In genomic region chr2:118865106-118865505, GRCh38 we compare ENCODE assay signal across 9 cellular contexts. TPM values are rescaled to one million over a fixed set of nuclear protein-coding genes. Genes with fewer than 3 reads are reported as not detected.
DNase-seq lines count a peak whose midpoint lies in the region; ATAC-seq and TF ChIP-seq lines count a peak whose summit lies in the region.
"Had no signal": no experiment of that assay in that cellular context is flagged by ENCODE, and none has a peak within 500 bp of the region (broad histone marks: within the 10 kb centered on the region; RNA-seq: fewer than 3 reads in every experiment).

No MANE protein-coding gene starts in this region.

- DNase-seq in CD1c-positive myeloid dendritic cell (ENCODE audit: extremely low spot score) = peak; percentile 62
- DNase-seq in NCI-H1105 treated with DMSO at 0.1 percent for 48 hours (lab: John Stamatoyannopoulos, UW) = peak; percentile 44
- DNase-seq in WERI-Rb-1 = peak; percentile 52
- DNase-seq in left cardiac atrium = no peak
- peak; percentile 32 for DNase-seq in stimulated activated CD8-positive, alpha-beta memory T cell treated with anti-CD3 and anti-CD28 coated beads, Interleukin-4, amount 100 ng/mL, for 48 hours
- DNase-seq in effector memory CD4-positive, alpha-beta T cell = no peak

- H3K9me3 ChIP-seq in WERI-Rb-1 (ENCODE audit: severe bottlenecking) = no peaks in the 10 kb centered on the region
- no peaks in the 10 kb centered on the region for H3K9me3 ChIP-seq in effector memory CD4-positive, alpha-beta T cell (ENCODE audit: control insufficient read depth, low read length)

- no peak overlapping the region for H3K27ac ChIP-seq in WERI-Rb-1
- H3K27ac ChIP-seq in effector memory CD4-positive, alpha-beta T cell (ENCODE audit: insufficient read depth, low read length, poor library complexity, severe bottlenecking) = no peak overlapping the region

- H3K27me3 ChIP-seq in WERI-Rb-1 (ENCODE audit: insufficient read depth, low read depth, severe bottlenecking) = peaks cover 51% of the 10 kb centered on the region
- peaks cover 7% of the 10 kb centered on the region for H3K27me3 ChIP-seq in effector memory CD4-positive, alpha-beta T cell (replicated peaks; ENCODE audit: control insufficient read depth, insufficient read depth, low read length, poor library complexity, severe bottlenecking)

- peak; percentile 71 for TF ChIP-seq CTCF in WERI-Rb-1 (IDR thresholded peaks at IDR 0.05; ENCODE audit: low read depth, low read length)

- H3K4me3 ChIP-seq in WERI-Rb-1 (ENCODE audit: low read depth, low read length) = no peak overlapping the region
- no peak overlapping the region for H3K4me3 ChIP-seq in effector memory CD4-positive, alpha-beta T cell (ENCODE audit: insufficient read depth, low read depth, low read length, poor library complexity, severe bottlenecking)

- intact Hi-C loops in left cardiac atrium (cut with DNase I) = loop anchor here (2.0 to 10.0 kb wide), 3 partner anchors 642 to 830 kb away; no protein-coding TSS in a partner anchor

- ATAC-seq in GM18520 (IDR thresholded peaks at IDR 0.05; ENCODE audit: unreplicated experiment) (peak; percentile 93), HG02884 (IDR thresholded peaks at IDR 0.05; ENCODE audit: unreplicated experiment) (peak; percentile 98), left cardiac atrium (peak; percentile 84 to 86)

- no peaks in the 10 kb centered on the region for H3K36me3 ChIP-seq in WERI-Rb-1
- H3K36me3 ChIP-seq in effector memory CD4-positive, alpha-beta T cell (ENCODE audit: control insufficient read depth, insufficient read depth, low read length) = no peaks in the 10 kb centered on the region

- H3K4me1 ChIP-seq in effector memory CD4-positive, alpha-beta T cell (ENCODE audit: control insufficient read depth, insufficient read depth, low read length, poor library complexity, severe bottlenecking) = no peaks in the 10 kb centered on the region

RNA-seq across cellular contexts. Expression of gene EN1, which starts 17.7 kb away (rescaled TPM):
- not detected for total RNA-seq in left cardiac atrium
- total RNA-seq: T-helper 2 cell treated with Interferon-gamma antibody and Interleukin-4, amounts not matched to agents 100 ng/mL and 5 ng/mL, for 36 hours had no signal

Comparison
In these comparisons a context has a peak if more than half of its experiments do, and no peak if none do; other contexts are left out.
1. DNase-seq: peak in CD1c-positive myeloid dendritic cell (single experiment), NCI-H1105 treated with DMSO at 0.1 percent for 48 hours (single experiment), WERI-Rb-1 (single experiment) and stimulated activated CD8-positive, alpha-beta memory T cell treated with anti-CD3 and anti-CD28 coated beads, Interleukin-4, amount 100 ng/mL, for 48 hours (single experiment); none in left cardiac atrium (single experiment) and effector memory CD4-positive, alpha-beta T cell (0 of 3).
2. Peak in every context shown above with its lines, with median percentiles within 50 percentile points of each other: ATAC-seq.